Comparison of ENCODE assay signal across 18 cellular contexts in genomic region chr17:75440738-75441448, GRCh38. TPM values are rescaled to one million over a fixed set of nuclear protein-coding genes. Genes with fewer than 3 reads are reported as not detected.
DNase-seq lines count a peak whose midpoint lies in the region; ATAC-seq and TF ChIP-seq lines count a peak whose summit lies in the region.
"Had no signal": no experiment of that assay in that cellular context is flagged by ENCODE, and none has a peak within 500 bp of the region (broad histone marks: within the 10 kb centered on the region; RNA-seq: fewer than 3 reads in every experiment).

No MANE protein-coding gene starts in this region.

- intact Hi-C loops in Right ventricle myocardium inferior (cut with DNase I): no loop called here
- intact Hi-C loops in heart left ventricle (cut with DNase I): loop anchor here in 3 of 10 donors (5.0 kb wide), 3 partner anchors 36 to 76 kb away; partner anchors contain the start of genes CASKIN2 (in 2 of the 3) and TSEN54 (in 2 of the 3)
- intact Hi-C loops in upper lobe of right lung (cut with DNase I): no loop called here

- H3K27me3 ChIP-seq in cardiac muscle cell: no peaks in the 10 kb centered on the region
- no peaks in the 10 kb centered on the region for H3K27me3 ChIP-seq in heart left ventricle
- no peaks in the 10 kb centered on the region for H3K27me3 ChIP-seq in upper lobe of right lung

- no peaks in the 10 kb centered on the region for H3K36me3 ChIP-seq in cardiac muscle cell
- H3K36me3 ChIP-seq in heart left ventricle: no peaks in the 10 kb centered on the region
- no peaks in the 10 kb centered on the region for H3K36me3 ChIP-seq in upper lobe of right lung

- WGBS in heart left ventricle, 4 donors: 26 to 48% (median 38%) methylated on average over 10 of the region's 10 CpGs

- no peak for TF ChIP-seq CTCF in cardiac muscle cell (IDR thresholded peaks at IDR 0.05; ENCODE audit: low read depth, low read length)
- no peak for TF ChIP-seq CTCF in heart left ventricle (IDR thresholded peaks at IDR 0.05)
- no peak for TF ChIP-seq CTCF in upper lobe of right lung (IDR thresholded peaks at IDR 0.05)

- peaks cover 25% of the 10 kb centered on the region for H3K4me1 ChIP-seq in cardiac muscle cell (ENCODE audit: low read depth)
- H3K4me1 ChIP-seq in heart left ventricle: peaks cover 5 to 44% (median 23%) of the 10 kb centered on the region in 12 donors
- H3K4me1 ChIP-seq in upper lobe of right lung: peaks cover 16% of the 10 kb centered on the region

- H3K4me3 ChIP-seq in cardiac muscle cell: no peak overlapping the region
- H3K4me3 ChIP-seq in heart left ventricle: no peak overlapping the region
- no peak overlapping the region for H3K4me3 ChIP-seq in upper lobe of right lung
- H3K4me3 ChIP-seq: K562 had no signal

- peak in 1 of 2 donors; percentile 43 for DNase-seq in cardiac muscle cell (ENCODE audit: low read depth in 1 of 2, low spot score in 1 of 2)
- no peak for DNase-seq in Right ventricle myocardium inferior (ENCODE audit: missing footprints)
- DNase-seq in heart left ventricle: no peak
- DNase-seq in lung microvascular endothelial cell (ENCODE audit: low read depth in 2 of 2): peak; percentile 74
- no peak for DNase-seq in upper lobe of right lung
- DNase-seq in NCI-H2171 treated with DMSO at 0.1 percent for 48 hours (lab: John Stamatoyannopoulos, UW): no peak
- no peak for DNase-seq in ecto neural progenitor cell (ENCODE audit: low spot score)
- DNase-seq: activated CD4-positive, alpha-beta T cell treated with anti-CD3 and anti-CD28 coated beads, Interleukin-2, amount 50 U/mL, for 48 hours; activated naive CD8-positive, alpha-beta T cell treated with anti-CD3 and anti-CD28 coated beads for 36 hours; activated T-cell treated with anti-CD3 and anti-CD28 coated beads, Interleukin-2, amount 50 U/mL, for 48 hours; central memory CD4-positive, alpha-beta T cell; DMS79 treated with DMSO at 0.1 percent for 48 hours; NCI-H1048; NCI-H69 had no signal

- no peak for TF ChIP-seq POLR2A in heart left ventricle (IDR thresholded peaks at IDR 0.05)

- ATAC-seq in Right ventricle myocardium inferior (no peak), heart left ventricle (peak; percentile 42 to 73 (median 58)), upper lobe of right lung (no peak), GM19397 (IDR thresholded peaks at IDR 0.05; ENCODE audit: unreplicated experiment) (no peak)
- ATAC-seq: K562; Panc1; stimulated activated memory B cell treated with anti-CD40 and anti-IgM and Interleukin-4, amounts not matched to agents 10 μg/mL and 1 μg/mL and 100 μg/mL, for 72 hours had no signal

- H3K27ac ChIP-seq in cardiac muscle cell (peak overlapping the region; percentile 87), heart left ventricle (peak overlapping the region in 11 of 12 donors; percentile 37 to 77 (median 60)), upper lobe of right lung (peak overlapping the region; percentile 56)

- H3K9me3 ChIP-seq in cardiac muscle cell (ENCODE audit: low read depth) (no peaks in the 10 kb centered on the region), heart left ventricle (no peaks in the 10 kb centered on the region), upper lobe of right lung (no peaks in the 10 kb centered on the region)

RNA-seq across cellular contexts. Expression of gene TMEM94, which starts 15.5 kb away (rescaled TPM):
- 87.1 and 105 TPM in 2 replicates for total RNA-seq in cardiac muscle cell
- 74.2 and 93.5 TPM in 2 replicates for polyA plus RNA-seq in cardiac muscle cell
- 50.3 TPM for total RNA-seq in Right ventricle myocardium inferior
- total RNA-seq in heart left ventricle: 100 to 1,000 TPM in 1 of 9 donors, 10 to 100 TPM in 8; 35.7 to 130 (median 52.7) TPM
- polyA plus RNA-seq in heart left ventricle: 10 to 100 TPM; 34.1 to 35.0 TPM
- 20.0 and 20.6 TPM in 2 replicates for total RNA-seq in lung microvascular endothelial cell
- total RNA-seq in upper lobe of right lung: 79.1 TPM

RNA-seq across cellular contexts. Expression of gene GRB2, which starts 35.4 kb away (rescaled TPM):
- total RNA-seq in cardiac muscle cell (113 and 198 TPM in 2 replicates), Right ventricle myocardium inferior (59.0 TPM), heart left ventricle (100 to 1,000 TPM in 2 of 9 donors, 10 to 100 TPM in 7; 37.2 to 145 (median 67.7) TPM), lung microvascular endothelial cell (55.6 and 77.4 TPM in 2 replicates), upper lobe of right lung (139 TPM)
- polyA plus RNA-seq in cardiac muscle cell (115 and 132 TPM in 2 replicates), heart left ventricle (10 to 100 TPM; 24.5 to 68.2 TPM)

Comparison
In these comparisons a context has a peak if more than half of its experiments do, and no peak if none do; other contexts are left out.
1. ATAC-seq: peak in heart left ventricle (4 of 4); none in Right ventricle myocardium inferior (single experiment), upper lobe of right lung (single experiment) and GM19397 (single experiment).
2. DNase-seq: peak in lung microvascular endothelial cell (2 of 2); none in Right ventricle myocardium inferior (single experiment), heart left ventricle (0 of 5), upper lobe of right lung (single experiment), NCI-H2171 treated with DMSO at 0.1 percent for 48 hours (single experiment) and ecto neural progenitor cell (single experiment).
3. Peak in every context shown above with its lines, with median percentiles within 50 percentile points of each other: H3K27ac ChIP-seq.